In the genomic region with DNA sequence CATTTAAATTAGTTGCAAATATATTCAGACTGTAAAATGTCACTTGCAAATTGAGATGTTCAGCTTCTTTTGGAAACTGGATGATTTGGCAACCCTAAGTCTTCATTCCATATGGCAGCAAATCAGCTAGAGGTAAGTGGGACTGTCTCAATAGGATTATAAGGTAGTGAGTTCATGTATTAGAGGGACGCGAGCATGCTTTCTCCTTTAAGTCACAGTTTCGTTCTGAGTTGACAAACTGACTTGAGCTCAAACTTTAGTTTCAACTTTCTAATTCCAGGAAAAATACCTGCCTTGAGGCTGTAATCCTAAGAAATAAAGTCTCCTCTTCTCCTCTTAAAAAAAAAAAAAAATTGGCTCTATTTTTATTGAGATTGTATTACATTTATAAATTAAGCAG, we compare ENCODE assay signal across 15 cellular contexts. TPM values are rescaled to one million over a fixed set of nuclear protein-coding genes. Genes with fewer than 3 reads are reported as not detected.
DNase-seq lines count a peak whose midpoint lies in the region; ATAC-seq and TF ChIP-seq lines count a peak whose summit lies in the region.
"Had no signal": no experiment of that assay in that cellular context is flagged by ENCODE, and none has a peak within 500 bp of the region (broad histone marks: within the 10 kb centered on the region; RNA-seq: fewer than 3 reads in every experiment).

No MANE protein-coding gene starts in this region.

- no peaks in the 10 kb centered on the region for H3K27me3 Mint-ChIP-seq in activated T-cell treated with anti-CD3 and anti-CD28 coated beads, Interleukin-2, amount 50 U/mL, for 72 hours (ENCODE audit: low read depth)
- H3K27me3 Mint-ChIP-seq in activated T-cell treated with anti-CD3 and anti-CD28 coated beads, Interleukin-2, amount 50 U/mL, for 24 hours: no peaks in the 10 kb centered on the region
- H3K27me3 Mint-ChIP-seq: activated naive CD8-positive, alpha-beta T cell had no signal

- no peaks in the 10 kb centered on the region for H3K9me3 Mint-ChIP-seq in activated T-cell treated with anti-CD3 and anti-CD28 coated beads, Interleukin-2, amount 50 U/mL, for 72 hours
- no peaks in the 10 kb centered on the region for H3K9me3 Mint-ChIP-seq in activated T-cell treated with anti-CD3 and anti-CD28 coated beads, Interleukin-2, amount 50 U/mL, for 24 hours

- CTCF ChIA-PET in HEK293T (lab: Yijun Ruan, JAX): no interaction called here

- POLR2A ChIA-PET in HEK293T (lab: Yijun Ruan, JAX): no interaction called here

- DNase-seq in activated T-cell treated with anti-CD3 and anti-CD28 coated beads, Interleukin-2, amount 50 U/mL, for 72 hours: no peak
- no peak for DNase-seq in activated T-cell treated with anti-CD3 and anti-CD28 coated beads, Interleukin-2, amount 50 U/mL, for 24 hours
- no peak for DNase-seq in stimulated activated naive CD8-positive, alpha-beta T cell treated with anti-CD3 and anti-CD28 coated beads, Interleukin-15, Interleukin-2, amounts not matched to agents 100 U/mL and 50 U/mL, for 24 hours
- no peak for DNase-seq in NCI-H2171 (lab: John Stamatoyannopoulos, UW)
- no peak for DNase-seq in HEK293T (ENCODE audit: extremely low spot score)
- no peak for DNase-seq in Kasumi-1 (lab: John Stamatoyannopoulos, UW)
- DNase-seq: ACHN; activated CD4-positive, CD25-positive, alpha-beta regulatory T cell treated with anti-CD3 and anti-CD28 coated beads, Interleukin-2, amount 50 U/mL, for 72 hours; colonic mucosa; DMS53; NCI-H524 treated with DMSO at 0.1 percent for 48 hours; testis had no signal

- H3K4me1 Mint-ChIP-seq in activated T-cell treated with anti-CD3 and anti-CD28 coated beads, Interleukin-2, amount 50 U/mL, for 72 hours (ENCODE audit: low read depth): peaks cover 59% of the 10 kb centered on the region
- H3K4me1 Mint-ChIP-seq in activated T-cell treated with anti-CD3 and anti-CD28 coated beads, Interleukin-2, amount 50 U/mL, for 24 hours (ENCODE audit: low read depth): peaks cover 27% of the 10 kb centered on the region

- H3K4me3 Mint-ChIP-seq in activated T-cell treated with anti-CD3 and anti-CD28 coated beads, Interleukin-2, amount 50 U/mL, for 72 hours: no peak overlapping the region
- H3K4me3 Mint-ChIP-seq in activated T-cell treated with anti-CD3 and anti-CD28 coated beads, Interleukin-2, amount 50 U/mL, for 24 hours: no peak overlapping the region
- H3K4me3 Mint-ChIP-seq: activated naive CD8-positive, alpha-beta T cell had no signal

- no peaks in the 10 kb centered on the region for H3K36me3 Mint-ChIP-seq in activated T-cell treated with anti-CD3 and anti-CD28 coated beads, Interleukin-2, amount 50 U/mL, for 72 hours (ENCODE audit: insufficient read depth in 2 of 2)
- no peaks in the 10 kb centered on the region for H3K36me3 Mint-ChIP-seq in activated T-cell treated with anti-CD3 and anti-CD28 coated beads, Interleukin-2, amount 50 U/mL, for 24 hours (ENCODE audit: low read depth)
- H3K36me3 Mint-ChIP-seq: activated naive CD8-positive, alpha-beta T cell had no signal

- H3K27ac Mint-ChIP-seq in activated T-cell treated with anti-CD3 and anti-CD28 coated beads, Interleukin-2, amount 50 U/mL, for 72 hours: no peak overlapping the region
- no peak overlapping the region for H3K27ac Mint-ChIP-seq in activated T-cell treated with anti-CD3 and anti-CD28 coated beads, Interleukin-2, amount 50 U/mL, for 24 hours
- H3K27ac Mint-ChIP-seq: activated naive CD8-positive, alpha-beta T cell had no signal

- peak; percentile 79 to 81 for ATAC-seq in activated T-cell treated with anti-CD3 and anti-CD28 coated beads, Interleukin-2, amount 50 U/mL, for 72 hours (replicated peaks in 1 of 2)
- ATAC-seq in GM21526 (IDR thresholded peaks at IDR 0.05; ENCODE audit: low FRiP score, unreplicated experiment) (peak; percentile 76), HG03196 (IDR thresholded peaks at IDR 0.05; ENCODE audit: unreplicated experiment) (peak; percentile 66)
- peak; percentile 65 for ATAC-seq in stimulated activated naive CD8-positive, alpha-beta T cell treated with anti-CD3 and anti-CD28 coated beads, Interleukin-15, Interleukin-2, amounts not matched to agents 100 U/mL and 50 U/mL, for 24 hours

TF ChIP-seq in HEK293T, 16 proteins besides CTCF, POLR2A, EP300 and RAD21:
- TF ChIP-seq FOXK2 (IDR thresholded peaks at IDR 0.05): no peak
- TF ChIP-seq, protein P1, sequence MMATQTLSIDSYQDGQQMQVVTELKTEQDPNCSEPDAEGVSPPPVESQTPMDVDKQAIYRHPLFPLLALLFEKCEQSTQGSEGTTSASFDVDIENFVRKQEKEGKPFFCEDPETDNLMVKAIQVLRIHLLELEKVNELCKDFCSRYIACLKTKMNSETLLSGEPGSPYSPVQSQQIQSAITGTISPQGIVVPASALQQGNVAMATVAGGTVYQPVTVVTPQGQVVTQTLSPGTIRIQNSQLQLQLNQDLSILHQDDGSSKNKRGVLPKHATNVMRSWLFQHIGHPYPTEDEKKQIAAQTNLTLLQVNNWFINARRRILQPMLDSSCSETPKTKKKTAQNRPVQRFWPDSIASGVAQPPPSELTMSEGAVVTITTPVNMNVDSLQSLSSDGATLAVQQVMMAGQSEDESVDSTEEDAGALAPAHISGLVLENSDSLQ (IDR thresholded peaks at IDR 0.05): no peak
- TF ChIP-seq FOXM1 (IDR thresholded peaks at IDR 0.05; ENCODE audit: borderline replicate concordance): no peak
- no peak for TF ChIP-seq ELF4 (IDR thresholded peaks at IDR 0.05)
- TF ChIP-seq ZNF384 (IDR thresholded peaks at IDR 0.05): no peak
- TF ChIP-seq SP1 (IDR thresholded peaks at IDR 0.05): no peak

RNA-seq across cellular contexts. Expression of a gene that starts 44.2 kb away (rescaled TPM):
- total RNA-seq in activated T-cell treated with anti-CD3 and anti-CD28 coated beads, Interleukin-2, amount 50 U/mL, for 72 hours: 10 to 100 TPM; 32.7 to 44.4 TPM
